8 cellular contexts compared by ENCODE assay signal in genomic region chr18:3998698-3999333, GRCh38.
DNase-seq lines count a peak whose midpoint lies in the region; ATAC-seq and TF ChIP-seq lines count a peak whose summit lies in the region.

No MANE protein-coding gene starts in this region.

- no peak overlapping the region for H3K27ac Mint-ChIP-seq in WTC11
- H3K27ac Mint-ChIP-seq in activated naive CD8-positive, alpha-beta T cell treated with anti-CD3 and anti-CD28 coated beads for 36 hours: no peak overlapping the region

- H3K36me3 Mint-ChIP-seq in WTC11: no peaks in the 10 kb centered on the region
- H3K36me3 Mint-ChIP-seq in activated naive CD8-positive, alpha-beta T cell treated with anti-CD3 and anti-CD28 coated beads for 36 hours: no peaks in the 10 kb centered on the region

- 18 to 28% methylated on average over 4 of the region's 4 CpGs for WGBS in lower leg skin, 2 donors

- DNase-seq in NCI-H524 (lab: John Stamatoyannopoulos, UW) (peak; percentile 20 to 45), NCI-H524 treated with DMSO at 0.1 percent for 48 hours (lab: John Stamatoyannopoulos, UW) (no peak), LHCN-M2 (ENCODE audit: low read depth) (peak; percentile 61), WTC11 (ENCODE audit: low spot score) (no peak), iPS-NIHi11 (ENCODE audit: low spot score) (peak; percentile 17), lower leg skin (ENCODE audit: low spot score in 2 of 2) (no peak), T-helper 2 cell (no peak)
- no peak for DNase-seq in activated naive CD8-positive, alpha-beta T cell treated with anti-CD3 and anti-CD28 coated beads for 36 hours

- TF ChIP-seq CTCF in WTC11 (IDR thresholded peaks at IDR 0.05) (peak; percentile 30; the same call in 1 of the 2 replicates), lower leg skin (IDR thresholded peaks at IDR 0.05) (no peak)

- CTCF ChIA-PET in WTC11 (lab: Charles Lee): interaction anchor here (0.7 to 1.3 kb wide), 3 partner anchors 10 to 227 kb away, joined by 3 to 22 read pairs (median 3); no protein-coding TSS in a partner anchor

- no peak for ATAC-seq in WTC11

- H3K9me3 Mint-ChIP-seq in WTC11: no peaks in the 10 kb centered on the region
- no peaks in the 10 kb centered on the region for H3K9me3 Mint-ChIP-seq in activated naive CD8-positive, alpha-beta T cell treated with anti-CD3 and anti-CD28 coated beads for 36 hours

- TF ChIP-seq POLR2A in lower leg skin (IDR thresholded peaks at IDR 0.05): no peak

- peaks cover 10% of the 10 kb centered on the region for H3K4me1 Mint-ChIP-seq in WTC11
- H3K4me1 Mint-ChIP-seq in activated naive CD8-positive, alpha-beta T cell treated with anti-CD3 and anti-CD28 coated beads for 36 hours: no peaks in the 10 kb centered on the region

- H3K4me3 Mint-ChIP-seq in WTC11: no peak overlapping the region
- no peak overlapping the region for H3K4me3 Mint-ChIP-seq in activated naive CD8-positive, alpha-beta T cell treated with anti-CD3 and anti-CD28 coated beads for 36 hours

- intact Hi-C loops in lower leg skin (cut with DNase I; ENCODE audit: low total_unique reads): no loop called here

- no peak overlapping the region for H3K4me3 ChIP-seq in lower leg skin (ENCODE audit: low read depth, poor library complexity, severe bottlenecking)

- no peaks in the 10 kb centered on the region for H3K27me3 Mint-ChIP-seq in WTC11 (ENCODE audit: low read depth)
- H3K27me3 Mint-ChIP-seq in activated naive CD8-positive, alpha-beta T cell treated with anti-CD3 and anti-CD28 coated beads for 36 hours: peaks cover 5% of the 10 kb centered on the region

- POLR2A ChIA-PET in WTC11 (lab: Charles Lee): no interaction called here

TF ChIP-seq in WTC11, 78 proteins besides CTCF, POLR2A, EP300 and RAD21:
- TF ChIP-seq ZNF281 (CRISPR knock-in tag; IDR thresholded peaks at IDR 0.05): no peak
- TF ChIP-seq E2F4 (CRISPR knock-in tag; IDR thresholded peaks at IDR 0.05; ENCODE audit: borderline replicate concordance, low read depth): no peak
- TF ChIP-seq FOXP1 (CRISPR knock-in tag; IDR thresholded peaks at IDR 0.05; ENCODE audit: borderline replicate concordance): no peak
- no peak for TF ChIP-seq TP53 (CRISPR knock-in tag; IDR thresholded peaks at IDR 0.05)
- no peak for TF ChIP-seq TEAD4 (CRISPR knock-in tag; IDR thresholded peaks at IDR 0.05)
- no peak for TF ChIP-seq FOXP4 (CRISPR knock-in tag; IDR thresholded peaks at IDR 0.05)
- no peak for TF ChIP-seq GABPB1 (CRISPR knock-in tag; IDR thresholded peaks at IDR 0.05)
- no peak for TF ChIP-seq NFATC4 (CRISPR knock-in tag; IDR thresholded peaks at IDR 0.05)
- no peak for TF ChIP-seq TCF7 (CRISPR knock-in tag; IDR thresholded peaks at IDR 0.05; ENCODE audit: low read depth)
- TF ChIP-seq RORB (CRISPR knock-in tag; IDR thresholded peaks at IDR 0.05): no peak
TF ChIP-seq in WTC11: peak in this region for 0.

Comparison
In these comparisons a context has a peak if more than half of its experiments do, and no peak if none do; other contexts are left out.
1. DNase-seq: peak in NCI-H524 (2 of 2), LHCN-M2 (single experiment) and iPS-NIHi11 (single experiment); none in NCI-H524 treated with DMSO at 0.1 percent for 48 hours (single experiment), WTC11 (single experiment), activated naive CD8-positive, alpha-beta T cell treated with anti-CD3 and anti-CD28 coated beads for 36 hours (single experiment), lower leg skin (0 of 2) and T-helper 2 cell (0 of 5).